11 cellular contexts compared by ENCODE assay signal in genomic region chr11:65435330-65435931, GRCh38. TPM values are rescaled to one million over a fixed set of nuclear protein-coding genes. Genes with fewer than 3 reads are reported as not detected.
A peak's percentile ranks its signal among the peaks of the same experiment; 100 is the strongest.
DNase-seq lines count a peak whose midpoint lies in the region; ATAC-seq, FAIRE-seq and TF ChIP-seq lines count a peak whose summit lies in the region.
"Had no signal": no experiment of that assay in that cellular context is flagged by ENCODE, and none has a peak within 500 bp of the region (broad histone marks: within the 10 kb centered on the region; RNA-seq: fewer than 3 reads in every experiment).

No MANE protein-coding gene starts in this region.

- H3K9me3 Mint-ChIP-seq in astrocyte (ENCODE audit: unreplicated experiment): no peaks in the 10 kb centered on the region
- H3K9me3 Mint-ChIP-seq: memory B cell had no signal

- H3K36me3 Mint-ChIP-seq in astrocyte (ENCODE audit: low read depth, unreplicated experiment): peaks cover 4% of the 10 kb centered on the region

- peak overlapping the region; percentile 30 for H3K4me2 ChIP-seq in astrocyte (ENCODE audit: low read length)

- H3K9me3 ChIP-seq in astrocyte (ENCODE audit: insufficient read depth, low read depth, low read length) (no peaks in the 10 kb centered on the region), subcutaneous abdominal adipose tissue (ENCODE audit: control insufficient read depth in 5 of 5, low read length in 5 of 5) (no peaks in the 10 kb centered on the region)
- H3K9me3 ChIP-seq: colonic mucosa had no signal

- H2AFZ ChIP-seq in astrocyte (ENCODE audit: low read depth, low read length): no peak overlapping the region

- no peak for ATAC-seq in HG03097 (IDR thresholded peaks at IDR 0.05; ENCODE audit: low FRiP score, unreplicated experiment)

- FAIRE-seq in astrocyte (lab: Jason Lieb, UNC): no peak
- FAIRE-seq: GM12878 had no signal

- H3K27me3 Mint-ChIP-seq in astrocyte (ENCODE audit: low read depth, unreplicated experiment): no peaks in the 10 kb centered on the region
- H3K27me3 Mint-ChIP-seq: memory B cell had no signal

- peak overlapping the region; percentile 16 for H3K27ac ChIP-seq in astrocyte (ENCODE audit: low read depth, low read length)
- H3K27ac ChIP-seq in subcutaneous abdominal adipose tissue (ENCODE audit: low read depth, low read length): peak overlapping the region; percentile 100
- H3K27ac ChIP-seq: colonic mucosa had no signal

- DNase-seq in NCI-H69 (lab: John Stamatoyannopoulos, UW) (peak; percentile 71), astrocyte (ENCODE audit: low read depth) (no peak), iris pigment epithelial cell (ENCODE audit: low read depth) (peak; percentile 29), occipital lobe (lab: John Stamatoyannopoulos, UW) (no peak), NCI-H226 (no peak)
- DNase-seq: MV-4-11 had no signal

- H3K4me3 ChIP-seq in astrocyte (ENCODE audit: insufficient read depth, low read depth, low read length) (no peak overlapping the region), subcutaneous abdominal adipose tissue (ENCODE audit: low read depth in 1 of 5, low read length in 5 of 5) (peak overlapping the region; percentile 9 to 36 (median 28))
- H3K4me3 ChIP-seq: colonic mucosa, GM12878 had no signal

- H3K4me1 Mint-ChIP-seq in astrocyte (ENCODE audit: low read depth, unreplicated experiment): peaks cover 33% of the 10 kb centered on the region

- H3K4me1 ChIP-seq in astrocyte (ENCODE audit: insufficient read depth, low read length) (peaks cover 14% of the 10 kb centered on the region), subcutaneous abdominal adipose tissue (ENCODE audit: control insufficient read depth in 5 of 5, insufficient read depth in 5 of 5, low read length in 5 of 5) (peaks cover 12 to 96% (median 91%) of the 10 kb centered on the region in 5 donors)

- peaks cover 97% of the 10 kb centered on the region for H4K20me1 ChIP-seq in astrocyte (ENCODE audit: insufficient read depth, low read length)

- H3K27ac Mint-ChIP-seq in astrocyte (ENCODE audit: unreplicated experiment): peak overlapping the region; percentile 45

- no peak for TF ChIP-seq CTCF in astrocyte (IDR thresholded peaks at IDR 0.05; ENCODE audit: insufficient read depth, low read depth, low read length)

- H3K36me3 ChIP-seq in astrocyte (ENCODE audit: insufficient read depth, low read length) (peaks cover 53% of the 10 kb centered on the region), subcutaneous abdominal adipose tissue (ENCODE audit: control insufficient read depth in 5 of 5, insufficient read depth in 5 of 5, low read length in 5 of 5) (peaks cover 44 to 75% (median 55%) of the 10 kb centered on the region in 5 donors)

- H3K27me3 ChIP-seq in astrocyte (ENCODE audit: insufficient read depth, low read length) (no peaks in the 10 kb centered on the region), subcutaneous abdominal adipose tissue (ENCODE audit: control insufficient read depth in 5 of 5, insufficient read depth in 4 of 5, low read length in 5 of 5) (no peaks in the 10 kb centered on the region)
- H3K27me3 ChIP-seq: colonic mucosa had no signal

- H3K9ac ChIP-seq in astrocyte (ENCODE audit: low read length) (peak overlapping the region; percentile 48), subcutaneous abdominal adipose tissue (ENCODE audit: low read length in 5 of 5) (peak overlapping the region in 4 of 5 donors; percentile 16 to 42 (median 34))

- peak overlapping the region; percentile 54 for H3K4me3 Mint-ChIP-seq in astrocyte (ENCODE audit: unreplicated experiment)
- H3K4me3 Mint-ChIP-seq: memory B cell had no signal

- H3K79me2 ChIP-seq in astrocyte (ENCODE audit: insufficient read depth, low read length): peaks cover 97% of the 10 kb centered on the region

RNA-seq across cellular contexts. Expression of gene NEAT1, which starts 12.8 kb away (rescaled TPM):
- total RNA-seq in astrocyte: 202 and 317 TPM in 2 replicates
- 3.6 TPM for total RNA-seq in occipital lobe

RNA-seq across cellular contexts. Expression of gene FRMD8, which starts 49.0 kb away (rescaled TPM):
- 61.2 and 76.3 TPM in 2 replicates for total RNA-seq in astrocyte
- total RNA-seq in occipital lobe: 9.2 TPM

RNA-seq across cellular contexts. Expression of gene SLC25A45, which starts 53.0 kb away (rescaled TPM):
- total RNA-seq in astrocyte (1.9 and 2.6 TPM in 2 replicates), occipital lobe (0.31 TPM)

Comparison
In these comparisons a context has a peak if more than half of its experiments do, and no peak if none do; other contexts are left out.
1. DNase-seq: peak in NCI-H69 (single experiment) and iris pigment epithelial cell (single experiment); none in astrocyte (single experiment), occipital lobe (single experiment) and NCI-H226 (single experiment).
2. RNA of gene NEAT1, which starts 12.8 kb away (total RNA-seq): 202 to 317 TPM in astrocyte; 3.6 TPM in occipital lobe (single experiment); every median in the first group is over 10 times any median in the second.